ENCODE assay signal across 8 cellular contexts in the genomic region with DNA sequence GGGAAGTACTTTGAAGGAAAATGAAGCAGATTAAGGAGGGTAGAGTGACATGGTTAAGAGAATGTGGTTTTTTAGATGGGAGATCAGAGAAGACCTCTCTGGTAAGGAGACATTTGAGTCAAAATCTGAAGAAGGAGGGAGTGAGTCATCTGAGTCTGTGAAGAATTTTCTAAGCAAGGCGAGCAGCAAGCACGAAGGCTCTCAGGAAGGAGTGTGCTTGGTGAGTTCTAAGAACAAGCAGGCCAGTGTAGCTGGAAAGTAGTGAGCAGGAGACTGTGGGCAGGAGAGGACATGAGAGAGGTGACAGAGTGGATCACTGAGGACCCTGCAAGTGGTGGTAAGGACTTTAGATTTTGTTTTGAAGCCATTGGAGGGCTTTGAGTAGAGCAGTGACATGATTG.
DNase-seq lines count a peak whose midpoint lies in the region; ATAC-seq and TF ChIP-seq lines count a peak whose summit lies in the region.

No MANE protein-coding gene starts in this region.

- in situ Hi-C loops in astrocyte of the spinal cord (cut with HindIII; ENCODE audit: low sequenced_read_pairs) = no loop called here

- peak overlapping the region; percentile 21 to 90 (median 33) for H3K27ac Mint-ChIP-seq in IgD-negative memory B cell

- H3K27ac ChIP-seq in esophagus muscularis mucosa (replicated peaks in 1 of 4) = no peak overlapping the region

- no peaks in the 10 kb centered on the region for H3K9me3 ChIP-seq in esophagus muscularis mucosa

- 82% methylated on average over 2 of the region's 2 CpGs for WGBS in esophagus muscularis mucosa

- no peaks in the 10 kb centered on the region for H3K27me3 ChIP-seq in esophagus muscularis mucosa

- H3K4me3 ChIP-seq in astrocyte of the spinal cord (ENCODE audit: low read depth, low read length) (no peak overlapping the region), esophagus muscularis mucosa (no peak overlapping the region)

- no peak for TF ChIP-seq EP300 in esophagus muscularis mucosa (IDR thresholded peaks at IDR 0.05)

- no peaks in the 10 kb centered on the region for H3K36me3 Mint-ChIP-seq in IgD-negative memory B cell

- DNase-seq in astrocyte of the spinal cord (ENCODE audit: low read depth, low spot score) (peak; percentile 58), NCI-H2029 treated with DMSO at 0.1 percent for 48 hours (lab: John Stamatoyannopoulos, UW) (no peak), NCI-H524 treated with DMSO at 0.1 percent for 48 hours (lab: John Stamatoyannopoulos, UW) (no peak), esophagus muscularis mucosa (ENCODE audit: extremely low spot score) (no peak)
- peak; percentile 8 for DNase-seq in stimulated activated CD8-positive, alpha-beta memory T cell treated with anti-CD3 and anti-CD28 coated beads, Interleukin-12 subunit alpha, Interleukin-12 subunit beta, amount 100 ng/mL, for 24 hours (ENCODE audit: extremely low read depth)

- H3K27me3 Mint-ChIP-seq in IgD-negative memory B cell = no peaks in the 10 kb centered on the region

- no peaks in the 10 kb centered on the region for H3K9me3 Mint-ChIP-seq in IgD-negative memory B cell

- ATAC-seq in GM19351 (IDR thresholded peaks at IDR 0.05; ENCODE audit: unreplicated experiment) = peak; percentile 75
- no peak for ATAC-seq in HG03521 (IDR thresholded peaks at IDR 0.05; ENCODE audit: unreplicated experiment)

- peaks cover 55 to 60% (median 59%) of the 10 kb centered on the region in 3 donors for H3K4me1 Mint-ChIP-seq in IgD-negative memory B cell

- peaks cover 7 to 18% (median 15%) of the 10 kb centered on the region in 4 donors for H3K4me1 ChIP-seq in esophagus muscularis mucosa

- peak overlapping the region in 1 of 4 donors; percentile 60 for H3K4me3 Mint-ChIP-seq in IgD-negative memory B cell

- TF ChIP-seq CTCF in astrocyte of the spinal cord (IDR thresholded peaks at IDR 0.05; ENCODE audit: low read depth, low read length) (no peak), esophagus muscularis mucosa (IDR thresholded peaks at IDR 0.05) (no peak)

- TF ChIP-seq POLR2A in esophagus muscularis mucosa (IDR thresholded peaks at IDR 0.05; ENCODE audit: low read depth) = no peak

- no peaks in the 10 kb centered on the region for H3K36me3 ChIP-seq in esophagus muscularis mucosa

- intact Hi-C loops in esophagus muscularis mucosa (cut with DNase I) = no loop called here

Comparison
In these comparisons a context has a peak if more than half of its experiments do, and no peak if none do; other contexts are left out.
1. DNase-seq: peak in astrocyte of the spinal cord (single experiment) and stimulated activated CD8-positive, alpha-beta memory T cell treated with anti-CD3 and anti-CD28 coated beads, Interleukin-12 subunit alpha, Interleukin-12 subunit beta, amount 100 ng/mL, for 24 hours (single experiment); none in NCI-H2029 treated with DMSO at 0.1 percent for 48 hours (single experiment), NCI-H524 treated with DMSO at 0.1 percent for 48 hours (single experiment) and esophagus muscularis mucosa (single experiment).